ENCODE assay signal across 8 cellular contexts in genomic region chr6:116462516-116462915, GRCh38. TPM values are rescaled to one million over a fixed set of nuclear protein-coding genes. Genes with fewer than 3 reads are reported as not detected.
DNase-seq lines count a peak whose midpoint lies in the region; ATAC-seq and TF ChIP-seq lines count a peak whose summit lies in the region.

No MANE protein-coding gene starts in this region.

- no peaks in the 10 kb centered on the region for H3K9me2 ChIP-seq in DOHH2 (replicated peaks; ENCODE audit: control insufficient read depth, low read length)
- H3K9me2 ChIP-seq in PC-9 (ENCODE audit: insufficient read depth) = no peaks in the 10 kb centered on the region

- TF ChIP-seq EP300 in upper lobe of left lung (IDR thresholded peaks at IDR 0.05) = no peak

- H3K4me2 ChIP-seq in DOHH2 (ENCODE audit: low read length) = peak overlapping the region; percentile 43
- peak overlapping the region; percentile 63 for H3K4me2 ChIP-seq in PC-9

- CTCF ChIA-PET in PC-9 (lab: Charles Lee) = no interaction called here

- H3K4me3 ChIP-seq in DOHH2 (ENCODE audit: low read length) = peak overlapping the region; percentile 31; the same call in 1 of the 2 replicates
- H3K4me3 ChIP-seq in PC-9 = peak overlapping the region; percentile 35; the same call in 1 of the 2 replicates
- H3K4me3 ChIP-seq in iPS-18c (ENCODE audit: insufficient read depth, low read depth, low read length) = peak overlapping the region; percentile 52; the same call in 1 of the 2 replicates
- H3K4me3 ChIP-seq in upper lobe of left lung = peak overlapping the region in 3 of 4 donors; percentile 42 to 61 (median 56)

- POLR2A ChIA-PET in PC-9 (lab: Charles Lee; ENCODE audit: unreplicated experiment) = no interaction called here

- H3F3A ChIP-seq in DOHH2 (ENCODE audit: control insufficient read depth, insufficient read depth) (no peaks in the 10 kb centered on the region; the same call in 1 of the 2 replicates), PC-9 (ENCODE audit: insufficient read depth, low read depth) (no peaks in the 10 kb centered on the region)

- 0 out of 2 replicates have a peak overlapping the region, but pooled peaks have one; percentile 53 for H2AFZ ChIP-seq in PC-9

- H3K4me1 ChIP-seq in DOHH2 (ENCODE audit: control insufficient read depth, low read length) (peaks cover 18% of the 10 kb centered on the region), PC-9 (replicated peaks; ENCODE audit: insufficient read depth) (no peaks in the 10 kb centered on the region), upper lobe of left lung (peaks cover 11 to 16% (median 15%) of the 10 kb centered on the region in 4 donors)

- no peak overlapping the region for H3K27ac ChIP-seq in DOHH2 (ENCODE audit: low read depth, low read length)
- no peak overlapping the region for H3K27ac ChIP-seq in PC-9
- H3K27ac ChIP-seq in upper lobe of left lung = peak overlapping the region in 2 of 4 donors; percentile 57 to 58

- H3K79me2 ChIP-seq in DOHH2 (ENCODE audit: control insufficient read depth, low read length) (no peaks in the 10 kb centered on the region), PC-9 (ENCODE audit: low read depth) (no peaks in the 10 kb centered on the region)

- TF ChIP-seq CTCF in DOHH2 (IDR thresholded peaks at IDR 0.05; ENCODE audit: low read depth, low read length, poor library complexity, severe bottlenecking) (no peak), PC-9 (conservative IDR thresholded peaks at IDR 0.05) (no peak), upper lobe of left lung (IDR thresholded peaks at IDR 0.05) (no peak)

- TF ChIP-seq POLR2A in upper lobe of left lung (IDR thresholded peaks at IDR 0.05) = no peak

- H4K20me1 ChIP-seq in DOHH2 (ENCODE audit: control insufficient read depth, insufficient read depth, low read depth, low read length) = no peaks in the 10 kb centered on the region
- no peaks in the 10 kb centered on the region for H4K20me1 ChIP-seq in PC-9 (ENCODE audit: insufficient read depth)

- DNase-seq in PC-9 (no peak), upper lobe of left lung (no peak), DMS79 (lab: John Stamatoyannopoulos, UW) (no peak)
- DNase-seq in stimulated activated CD4-positive, alpha-beta T cell treated with anti-CD3 and anti-CD28 coated beads, Interleukin-15, amount 100 ng/mL, for 24 hours = no peak

- H3K36me3 ChIP-seq in DOHH2 (ENCODE audit: control insufficient read depth, low read length) (no peaks in the 10 kb centered on the region), PC-9 (ENCODE audit: low read depth) (no peaks in the 10 kb centered on the region), upper lobe of left lung (no peaks in the 10 kb centered on the region)

- ATAC-seq in GM21576 (IDR thresholded peaks at IDR 0.05; ENCODE audit: unreplicated experiment) (peak; percentile 44), upper lobe of left lung (ENCODE audit: low FRiP score in 2 of 2) (no peak), GM18873 (IDR thresholded peaks at IDR 0.05; ENCODE audit: low FRiP score, unreplicated experiment) (no peak)

- no TSS peak for BruUV-seq in PC-9 (replicated peaks; lab: Mats Ljungman, UMichigan)

- WGBS in upper lobe of left lung, 2 donors = 64 to 68% methylated on average over 11 of the region's 11 CpGs

- H3K9me3 ChIP-seq in DOHH2 (ENCODE audit: control insufficient read depth, insufficient read depth, low read length) (no peaks in the 10 kb centered on the region), PC-9 (ENCODE audit: insufficient read depth, low read depth) (no peaks in the 10 kb centered on the region), iPS-18c (ENCODE audit: control insufficient read depth, insufficient read depth, low read length) (no peaks in the 10 kb centered on the region), upper lobe of left lung (no peaks in the 10 kb centered on the region)

- intact Hi-C loops in PC-9 (cut with micrococcal nuclease; ENCODE audit: unreplicated experiment) = no loop called here

- H3K27me3 ChIP-seq in DOHH2 (ENCODE audit: control insufficient read depth, low read length) (peaks cover 49% of the 10 kb centered on the region), PC-9 (ENCODE audit: insufficient read depth, low read depth) (peaks cover 28% of the 10 kb centered on the region; the same call in 1 of the 2 replicates), upper lobe of left lung (no peaks in the 10 kb centered on the region)

RNA-seq across cellular contexts. Expression of gene CALHM6, which starts 1.3 kb away (rescaled TPM):
- total RNA-seq in PC-9 (2021) (not detected in 2 replicates), upper lobe of left lung (10 to 100 TPM in 1 of 6 donors, 1 to 10 TPM in 3, not detected in 2; 2.7 to 23.0 (median 7.1) TPM)

RNA-seq across cellular contexts. Expression of gene CALHM5, which starts 48.9 kb away (rescaled TPM):
- total RNA-seq in PC-9 (2021) (not detected in 2 replicates), upper lobe of left lung (1 to 10 TPM in 4 of 6 donors, under 1 TPM in 2; 0.76 to 2.9 (median 1.2) TPM)
